Comparison of ENCODE assay signal across 8 cellular contexts in genomic region chr3:44478055-44478468, GRCh38. TPM values are rescaled to one million over a fixed set of nuclear protein-coding genes. Genes with fewer than 3 reads are reported as not detected.
DNase-seq lines count a peak whose midpoint lies in the region; ATAC-seq and TF ChIP-seq lines count a peak whose summit lies in the region.

No MANE protein-coding gene starts in this region.

- H3K27ac ChIP-seq in KMS-11, result no peak overlapping the region
- peak overlapping the region in 1 of 2 donors; percentile 85 for H3K27ac ChIP-seq in coronary artery
- peak overlapping the region; percentile 76 for H3K27ac ChIP-seq in neural cell (ENCODE audit: low read length)

- TF ChIP-seq CTCF in Caco-2 (IDR thresholded peaks at IDR 0.05; ENCODE audit: insufficient read depth in 1 of 2, low read depth in 1 of 2, low read length in 1 of 2, severe bottlenecking in 1 of 2, unreplicated experiment in 1 of 2) (no peak), KMS-11 (conservative IDR thresholded peaks at IDR 0.05; ENCODE audit: low read depth, low read length) (no peak), coronary artery (IDR thresholded peaks at IDR 0.05) (no peak), neural cell (IDR thresholded peaks at IDR 0.05; ENCODE audit: poor library complexity, severe bottlenecking) (no peak)

- peaks cover 6% of the 10 kb centered on the region for H3K4me1 Mint-ChIP-seq in Caco-2 (ENCODE audit: low read depth, unreplicated experiment)

- H3K9me3 ChIP-seq in Caco-2 (no peaks in the 10 kb centered on the region), neural cell (ENCODE audit: low read length) (no peaks in the 10 kb centered on the region)

- no peaks in the 10 kb centered on the region for H3K27me3 Mint-ChIP-seq in Caco-2 (ENCODE audit: insufficient read depth, unreplicated experiment)

- no peak for ATAC-seq in GM18511 (IDR thresholded peaks at IDR 0.05; ENCODE audit: unreplicated experiment)

- no peak for TF ChIP-seq RAD21 in neural cell (conservative IDR thresholded peaks at IDR 0.05)

- H3K9me2 ChIP-seq in neural cell (ENCODE audit: insufficient read depth, low read length), result no peaks in the 10 kb centered on the region

- no peaks in the 10 kb centered on the region for H3F3A ChIP-seq in neural cell (ENCODE audit: insufficient read depth, low read length, poor library complexity, severe bottlenecking)

- intact Hi-C loops in Caco-2 (cut with micrococcal nuclease; ENCODE audit: unreplicated experiment), result no loop called here

- H3K36me3 ChIP-seq in Caco-2 (ENCODE audit: control insufficient read depth, insufficient read depth, low read length), result no peaks in the 10 kb centered on the region
- H3K36me3 ChIP-seq in KMS-11 (ENCODE audit: insufficient read depth), result no peaks in the 10 kb centered on the region
- H3K36me3 ChIP-seq in neural cell (ENCODE audit: insufficient read depth, low read length), result no peaks in the 10 kb centered on the region

- CTCF ChIA-PET in Caco-2 (lab: Charles Lee), result no interaction called here

- H3K9ac ChIP-seq in KMS-11 (peak overlapping the region; percentile 32; the same call in 1 of the 2 replicates), neural cell (ENCODE audit: low read length) (peak overlapping the region; percentile 80)

- H3K79me2 ChIP-seq in KMS-11 (ENCODE audit: insufficient read depth, low read depth) (peaks cover 5% of the 10 kb centered on the region; the same call in 1 of the 2 replicates), neural cell (replicated peaks; ENCODE audit: insufficient read depth, low read length) (peaks cover 37% of the 10 kb centered on the region)

- H3K27ac Mint-ChIP-seq in Caco-2 (ENCODE audit: unreplicated experiment), result peak overlapping the region; percentile 71

- H3K4me2 ChIP-seq in KMS-11, result peak overlapping the region; percentile 68
- H3K4me2 ChIP-seq in neural cell (ENCODE audit: low read length), result peak overlapping the region; percentile 80

- DNase-seq in Caco-2, result no peak
- no peak for DNase-seq in coronary artery (ENCODE audit: low spot score)
- DNase-seq in NCI-H524 treated with DMSO at 0.1 percent for 48 hours (lab: John Stamatoyannopoulos, UW), result no peak
- DNase-seq in H4 (ENCODE audit: low spot score), result no peak
- DNase-seq in stimulated activated naive CD4-positive, alpha-beta T cell (lab: John Stamatoyannopoulos, UW), result no peak

- no peak for TF ChIP-seq EP300 in neural cell (conservative IDR thresholded peaks at IDR 0.05; ENCODE audit: poor library complexity, severe bottlenecking)

- BruUV-seq in Caco-2 (replicated peaks; lab: Mats Ljungman, UMichigan), result no TSS peak

- H3K4me3 ChIP-seq in Caco-2 (ENCODE audit: low read depth, low read length) (peak overlapping the region; percentile 67), KMS-11 (IDR thresholded peaks at IDR 0.05; ENCODE audit: insufficient read depth, low read depth, low read length) (no peak overlapping the region), coronary artery (peak overlapping the region; percentile 87), neural cell (ENCODE audit: low read length) (peak overlapping the region; percentile 75)

- H2AFZ ChIP-seq in KMS-11 (ENCODE audit: low read depth) (peak overlapping the region; percentile 90), neural cell (ENCODE audit: low read depth, low read length) (peak overlapping the region; percentile 93)

- H4K20me1 ChIP-seq in KMS-11 (ENCODE audit: insufficient read depth), result no peaks in the 10 kb centered on the region
- H4K20me1 ChIP-seq in neural cell (ENCODE audit: insufficient read depth), result no peaks in the 10 kb centered on the region

- peak overlapping the region; percentile 88 for H3K4me3 Mint-ChIP-seq in Caco-2 (ENCODE audit: unreplicated experiment)

- H3K4me1 ChIP-seq in Caco-2, result peaks cover 12% of the 10 kb centered on the region
- peaks cover 7% of the 10 kb centered on the region for H3K4me1 ChIP-seq in KMS-11 (ENCODE audit: low read depth, poor library complexity, severe bottlenecking)

- H3K9me3 Mint-ChIP-seq in Caco-2 (ENCODE audit: unreplicated experiment), result no peaks in the 10 kb centered on the region

- H3K36me3 Mint-ChIP-seq in Caco-2 (ENCODE audit: insufficient read depth, unreplicated experiment), result peaks cover 7% of the 10 kb centered on the region

- POLR2A ChIA-PET in Caco-2 (lab: Charles Lee), result interaction anchor here (0.6 kb wide), 1 partner anchor 140 kb away, joined by 3 read pairs; no protein-coding TSS in a partner anchor

- no peaks in the 10 kb centered on the region for H3K27me3 ChIP-seq in Caco-2 (replicated peaks; ENCODE audit: control insufficient read depth, insufficient read depth, low read length)
- no peaks in the 10 kb centered on the region for H3K27me3 ChIP-seq in KMS-11 (ENCODE audit: insufficient read depth, low read depth)
- H3K27me3 ChIP-seq in neural cell (ENCODE audit: insufficient read depth, low read depth, low read length), result no peaks in the 10 kb centered on the region

TF ChIP-seq in neural cell, 6 proteins besides CTCF, POLR2A, EP300 and RAD21:
- TF ChIP-seq SMC3 (conservative IDR thresholded peaks at IDR 0.05; ENCODE audit: poor library complexity), result no peak
- TF ChIP-seq POLR2AphosphoS5 (IDR thresholded peaks at IDR 0.05), result no peak
- TF ChIP-seq REST (IDR thresholded peaks at IDR 0.05; ENCODE audit: borderline replicate concordance), result no peak
- TF ChIP-seq MXI1 (conservative IDR thresholded peaks at IDR 0.05; ENCODE audit: poor library complexity, severe bottlenecking), result no peak
- TF ChIP-seq EZH2 (IDR thresholded peaks at IDR 0.05; ENCODE audit: borderline replicate concordance, insufficient read depth, low read length, poor library complexity, severe bottlenecking), result no peak
- no peak for TF ChIP-seq TAF1 (IDR thresholded peaks at IDR 0.05; ENCODE audit: low read depth)

RNA-seq across cellular contexts. Expression of gene ZNF445, which starts 0.6 kb away (rescaled TPM):
- total RNA-seq in Caco-2 (2022), result 19.0 TPM in 2 replicates
- polyA plus RNA-seq in neural cell, result 15.8 and 19.0 TPM in 2 replicates
- polyA minus RNA-seq in neural cell, result 54.0 and 56.5 TPM in 2 replicates
- total RNA-seq in H4 (2014; rRNA removed; shearing (Covaris generic)), result 1.2 and 2.0 TPM in 2 replicates
